In the genomic region with DNA sequence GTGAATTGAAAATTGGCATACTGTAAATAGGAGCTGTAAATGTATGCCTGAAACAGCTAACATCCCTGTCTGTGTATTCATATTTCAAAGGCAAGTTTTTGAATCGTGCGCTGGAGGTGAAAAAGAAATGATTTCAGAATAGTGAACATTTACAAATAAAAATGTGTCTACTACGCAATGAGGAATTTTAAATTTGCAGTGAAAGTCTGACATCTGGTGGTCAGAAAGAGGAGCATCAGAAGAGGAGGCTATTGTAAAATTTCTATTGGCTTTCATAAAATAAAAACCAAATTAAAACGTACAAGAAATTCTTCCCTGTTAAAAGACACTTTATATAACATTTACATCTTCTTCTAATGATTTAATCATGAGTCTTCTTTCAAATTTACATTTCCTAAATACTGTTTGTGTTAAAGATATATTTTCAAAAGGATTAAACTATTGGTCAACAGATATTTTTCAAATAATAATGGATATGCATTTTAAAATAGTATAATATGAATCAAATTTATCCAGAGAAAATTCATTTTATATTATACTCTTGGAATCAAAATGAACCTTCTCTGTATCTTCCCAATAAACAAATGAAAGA, we compare ENCODE assay signal across 8 cellular contexts.
DNase-seq lines count a peak whose midpoint lies in the region; ATAC-seq and TF ChIP-seq lines count a peak whose summit lies in the region.

No MANE protein-coding gene starts in this region.

- no peak overlapping the region for H2AFZ ChIP-seq in mesenchymal stem cell (ENCODE audit: low read depth, low read length)

- H3K4me3 ChIP-seq in Caco-2 (ENCODE audit: low read depth, low read length) (no peak overlapping the region), mesenchymal stem cell (ENCODE audit: insufficient read depth in 1 of 2, low read depth in 1 of 2, low read length in 2 of 2) (no peak overlapping the region)
- no peak overlapping the region for H3K4me3 ChIP-seq in CD8-positive, alpha-beta memory T cell (ENCODE audit: low read length)

- H3K4me1 ChIP-seq in Caco-2: no peaks in the 10 kb centered on the region
- H3K4me1 ChIP-seq in mesenchymal stem cell (ENCODE audit: control insufficient read depth, insufficient read depth, low read depth, low read length): no peaks in the 10 kb centered on the region
- no peaks in the 10 kb centered on the region for H3K4me1 ChIP-seq in CD8-positive, alpha-beta memory T cell (ENCODE audit: insufficient read depth, low read length)

- peak in 1 of 2 experiments; percentile 17 for DNase-seq in Caco-2
- peak; percentile 20 for DNase-seq in NCI-H2171 (lab: John Stamatoyannopoulos, UW)
- peak; percentile 68 for DNase-seq in MCF 10A (ENCODE audit: unreplicated experiment)
- peak; percentile 52 for DNase-seq in mesenchymal stem cell
- DNase-seq in CD8-positive, alpha-beta memory T cell: no peak
- no peak for DNase-seq in NOMO-1 treated with DMSO at 0.1 percent for 48 hours (lab: John Stamatoyannopoulos, UW; ENCODE audit: unreplicated experiment)

- peaks cover 15% of the 10 kb centered on the region for H3K27me3 Mint-ChIP-seq in Caco-2 (ENCODE audit: insufficient read depth, unreplicated experiment)
- peaks cover 89% of the 10 kb centered on the region for H3K27me3 Mint-ChIP-seq in MCF 10A (ENCODE audit: insufficient read depth, unreplicated experiment)
- peaks cover 6 to 32% of the 10 kb centered on the region in 2 donors for H3K27me3 Mint-ChIP-seq in CD8-positive, alpha-beta memory T cell

- H3K36me3 ChIP-seq in Caco-2 (ENCODE audit: control insufficient read depth, insufficient read depth, low read length): no peaks in the 10 kb centered on the region
- no peaks in the 10 kb centered on the region for H3K36me3 ChIP-seq in mesenchymal stem cell (ENCODE audit: control insufficient read depth in 1 of 2, insufficient read depth in 2 of 2, low read depth in 1 of 2, low read length in 2 of 2)
- no peaks in the 10 kb centered on the region for H3K36me3 ChIP-seq in CD8-positive, alpha-beta memory T cell (ENCODE audit: insufficient read depth, low read length)

- no peaks in the 10 kb centered on the region for H3K79me1 ChIP-seq in mesenchymal stem cell (replicated peaks; ENCODE audit: low read length, poor library complexity, severe bottlenecking)

- H2BK12ac ChIP-seq in mesenchymal stem cell (ENCODE audit: low read length in 2 of 2): no peak overlapping the region

- no peak overlapping the region for H2BK120ac ChIP-seq in mesenchymal stem cell (ENCODE audit: low read depth, low read length)

- 6% methylated on average over 2 of the region's 4 CpGs for WGBS in mesenchymal stem cell

- H3K4me2 ChIP-seq in mesenchymal stem cell (ENCODE audit: low read length, poor library complexity, severe bottlenecking): no peak overlapping the region

- H3K27me3 ChIP-seq in Caco-2 (replicated peaks; ENCODE audit: control insufficient read depth, insufficient read depth, low read length) (no peaks in the 10 kb centered on the region; the same call in 1 of the 2 replicates), mesenchymal stem cell (ENCODE audit: control insufficient read depth in 1 of 2, insufficient read depth in 1 of 2, low read length in 2 of 2) (peaks cover 5 to 31% of the 10 kb centered on the region in 2 experiments)
- H3K27me3 ChIP-seq in CD8-positive, alpha-beta memory T cell (ENCODE audit: insufficient read depth, low read length, poor library complexity, severe bottlenecking): peaks cover 4% of the 10 kb centered on the region

- H3K9me3 Mint-ChIP-seq in Caco-2 (ENCODE audit: unreplicated experiment) (no peaks in the 10 kb centered on the region), MCF 10A (ENCODE audit: unreplicated experiment) (no peaks in the 10 kb centered on the region)
- H3K9me3 Mint-ChIP-seq in CD8-positive, alpha-beta memory T cell: peaks cover 0 to 4% (median 0%) of the 10 kb centered on the region in 5 donors

- peak; percentile 61 for ATAC-seq in GM21717 (IDR thresholded peaks at IDR 0.05; ENCODE audit: unreplicated experiment)
- ATAC-seq in HG03469 (IDR thresholded peaks at IDR 0.05; ENCODE audit: unreplicated experiment): no peak

- no peak overlapping the region for H4K8ac ChIP-seq in mesenchymal stem cell (ENCODE audit: low read length)

- no peak overlapping the region for H2BK15ac ChIP-seq in mesenchymal stem cell (ENCODE audit: low read depth, poor library complexity, severe bottlenecking)

- H3K27ac Mint-ChIP-seq in Caco-2 (ENCODE audit: unreplicated experiment): no peak overlapping the region
- no peak overlapping the region for H3K27ac Mint-ChIP-seq in MCF 10A (ENCODE audit: low read depth, unreplicated experiment)
- H3K27ac Mint-ChIP-seq in CD8-positive, alpha-beta memory T cell: no peak overlapping the region

- POLR2A ChIA-PET in Caco-2 (lab: Charles Lee): no interaction called here
- POLR2A ChIA-PET in MCF 10A (lab: Yijun Ruan, JAX): interaction anchor here (0.7 to 0.8 kb wide), 2 partner anchors 1422 to 1883 kb away, joined by 3 read pairs; no protein-coding TSS in a partner anchor
- POLR2A ChIA-PET in CD8-positive, alpha-beta memory T cell (lab: Charles Lee): no interaction called here

- TF ChIP-seq CTCF in Caco-2 (IDR thresholded peaks at IDR 0.05; ENCODE audit: insufficient read depth in 1 of 2, low read depth in 1 of 2, low read length in 1 of 2, severe bottlenecking in 1 of 2, unreplicated experiment in 1 of 2): peak; percentile 74
- peak; percentile 95 for TF ChIP-seq CTCF in MCF 10A (IDR thresholded peaks at IDR 0.05; ENCODE audit: unreplicated experiment)

- H3K4me3 Mint-ChIP-seq in Caco-2 (ENCODE audit: unreplicated experiment): no peak overlapping the region
- no peak overlapping the region for H3K4me3 Mint-ChIP-seq in MCF 10A (ENCODE audit: unreplicated experiment)
- H3K4me3 Mint-ChIP-seq in CD8-positive, alpha-beta memory T cell: no peak overlapping the region

- no peak overlapping the region for H4K91ac ChIP-seq in mesenchymal stem cell (ENCODE audit: low read length)

- CTCF ChIA-PET in Caco-2 (lab: Charles Lee) (no interaction called here), MCF 10A (lab: Yijun Ruan, JAX) (interaction anchor here (0.6 to 1.4 kb wide), 18 partner anchors 8 to 1609 kb away, joined by 3 to 10 read pairs (median 4); no protein-coding TSS in a partner anchor)
- CTCF ChIA-PET in CD8-positive, alpha-beta memory T cell (lab: Charles Lee): no interaction called here

- H3K14ac ChIP-seq in mesenchymal stem cell (ENCODE audit: low read length in 2 of 2): no peak overlapping the region

- no TSS peak for BruUV-seq in Caco-2 (replicated peaks; lab: Mats Ljungman, UMichigan)
- no TSS peak for BruUV-seq in MCF 10A (replicated peaks; lab: Mats Ljungman, UMichigan)

- no peak overlapping the region for H3K27ac ChIP-seq in mesenchymal stem cell (ENCODE audit: low read length, poor library complexity, severe bottlenecking)
- H3K27ac ChIP-seq in CD8-positive, alpha-beta memory T cell (ENCODE audit: low read depth, low read length): no peak overlapping the region

- no peak overlapping the region for H3K4ac ChIP-seq in mesenchymal stem cell (ENCODE audit: low read depth in 1 of 2, low read length in 2 of 2)

- no peak overlapping the region for H3K23ac ChIP-seq in mesenchymal stem cell (ENCODE audit: low read length in 2 of 2)

- H3K9me3 ChIP-seq in Caco-2 (no peaks in the 10 kb centered on the region), mesenchymal stem cell (ENCODE audit: control insufficient read depth, low read length) (no peaks in the 10 kb centered on the region)
- H3K9me3 ChIP-seq in CD8-positive, alpha-beta memory T cell (ENCODE audit: low read length): no peaks in the 10 kb centered on the region

- H2AK5ac ChIP-seq in mesenchymal stem cell (ENCODE audit: low read length, severe bottlenecking): no peak overlapping the region

- H3K9ac ChIP-seq in mesenchymal stem cell (ENCODE audit: low read length): peak overlapping the region; percentile 27

- H3K4me1 Mint-ChIP-seq in Caco-2 (ENCODE audit: low read depth, unreplicated experiment): no peaks in the 10 kb centered on the region
- peaks cover 4% of the 10 kb centered on the region for H3K4me1 Mint-ChIP-seq in MCF 10A (ENCODE audit: insufficient read depth, unreplicated experiment)
- H3K4me1 Mint-ChIP-seq in CD8-positive, alpha-beta memory T cell: peaks cover 0 to 6% (median 0%) of the 10 kb centered on the region in 3 donors

- no peak overlapping the region for H3K18ac ChIP-seq in mesenchymal stem cell (ENCODE audit: low read depth in 1 of 2, low read length in 2 of 2)

- H2BK5ac ChIP-seq in mesenchymal stem cell (ENCODE audit: low read depth, low read length, poor library complexity, severe bottlenecking): no peak overlapping the region

- H3K36me3 Mint-ChIP-seq in Caco-2 (ENCODE audit: insufficient read depth, unreplicated experiment) (no peaks in the 10 kb centered on the region), MCF 10A (ENCODE audit: insufficient read depth, unreplicated experiment) (no peaks in the 10 kb centered on the region)
- H3K36me3 Mint-ChIP-seq in CD8-positive, alpha-beta memory T cell: no peaks in the 10 kb centered on the region

- intact Hi-C loops in Caco-2 (cut with micrococcal nuclease; ENCODE audit: unreplicated experiment) (loop anchor here (1.0 kb wide), 2 partner anchors 282 to 1421 kb away; no protein-coding TSS in a partner anchor), MCF 10A (cut with micrococcal nuclease) (loop anchor here (1.0 to 10.0 kb wide), 9 partner anchors 282 to 1859 kb away; no protein-coding TSS in a partner anchor)

Comparison
In these comparisons a context has a peak if more than half of its experiments do, and no peak if none do; other contexts are left out.
1. DNase-seq: peak in NCI-H2171 (single experiment), MCF 10A (single experiment) and mesenchymal stem cell (single experiment); none in CD8-positive, alpha-beta memory T cell (0 of 5) and NOMO-1 treated with DMSO at 0.1 percent for 48 hours (single experiment).